Comparison of ENCODE assay signal across 8 cellular contexts in the genomic region with DNA sequence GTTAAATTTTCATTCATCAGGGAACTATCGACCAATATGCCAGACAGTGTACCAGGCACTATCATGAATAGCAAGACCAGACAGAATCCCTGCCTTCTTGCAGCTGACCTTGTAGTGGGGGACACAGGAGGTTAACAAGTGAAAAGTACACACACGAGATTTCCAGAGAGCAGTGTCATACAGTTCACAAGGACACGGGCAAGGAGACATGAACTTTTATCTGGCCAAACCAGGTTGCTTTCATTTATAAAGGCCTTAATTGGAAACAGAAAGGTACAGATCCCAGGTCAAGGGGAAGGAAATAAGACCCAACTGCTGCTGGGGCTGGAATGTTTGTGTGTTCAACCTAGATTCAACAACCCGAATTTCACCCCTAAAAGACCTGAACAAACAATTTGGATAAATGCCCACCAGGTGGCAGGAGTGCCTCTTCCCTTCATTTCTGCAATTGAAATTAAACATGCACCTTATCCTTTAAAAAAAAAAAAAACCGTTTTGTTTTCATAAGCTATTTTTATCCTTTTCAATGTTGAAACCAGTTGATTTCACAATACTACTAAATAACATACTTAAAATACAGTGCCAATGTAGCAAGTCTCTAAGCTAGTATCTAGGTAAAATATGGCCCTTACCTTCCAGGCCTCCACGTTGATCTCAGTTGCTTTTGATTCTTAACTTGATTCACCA.
DNase-seq lines count a peak whose midpoint lies in the region; ATAC-seq and TF ChIP-seq lines count a peak whose summit lies in the region.

No MANE protein-coding gene starts in this region.

- TF ChIP-seq CTCF in GM12864 (IDR thresholded peaks at IDR 0.05; ENCODE audit: low read depth, low read length, missing control alignments) = peak; percentile 54
- peak; percentile 51 for TF ChIP-seq CTCF in activated B cell treated with CpG ODN at 0.5 μM for 24 hours (IDR thresholded peaks at IDR 0.05)
- TF ChIP-seq CTCF in endodermal cell (conservative IDR thresholded peaks at IDR 0.05) = peak; percentile 87
- peak; percentile 60 to 76 for TF ChIP-seq CTCF in tibial artery (IDR thresholded peaks at IDR 0.05)

- H3K27me3 ChIP-seq in endodermal cell (ENCODE audit: control insufficient read depth, insufficient read depth, low read length, poor library complexity, severe bottlenecking) (no peaks in the 10 kb centered on the region), tibial artery (no peaks in the 10 kb centered on the region)

- H3K9me3 Mint-ChIP-seq in activated B cell treated with CpG ODN at 0.5 μM for 24 hours (no peaks in the 10 kb centered on the region), endodermal cell (peaks cover 22% of the 10 kb centered on the region)

- H3K36me3 Mint-ChIP-seq in activated B cell treated with CpG ODN at 0.5 μM for 24 hours (ENCODE audit: low read depth) (no peaks in the 10 kb centered on the region), endodermal cell (ENCODE audit: low read depth) (no peaks in the 10 kb centered on the region)

- no peak overlapping the region for H3K9ac ChIP-seq in endodermal cell (ENCODE audit: extremely low read depth, low read length, poor library complexity, severe bottlenecking)

- H3K36me3 ChIP-seq in endodermal cell (ENCODE audit: control insufficient read depth, insufficient read depth, low read length) (no peaks in the 10 kb centered on the region), tibial artery (peaks cover 0 to 6% (median 0%) of the 10 kb centered on the region in 3 donors)

- ATAC-seq in activated B cell treated with CpG ODN at 0.5 μM for 24 hours (ENCODE audit: low read depth) (peak; percentile 47), GM19328 (IDR thresholded peaks at IDR 0.05; ENCODE audit: unreplicated experiment) (no peak)

- H3K4me1 ChIP-seq in endodermal cell (ENCODE audit: control insufficient read depth, insufficient read depth, low read length) (peaks cover 13% of the 10 kb centered on the region), tibial artery (peaks cover 0 to 18% (median 14%) of the 10 kb centered on the region in 4 donors)

- CTCF ChIA-PET in activated B cell treated with CpG ODN at 0.5 μM for 24 hours (lab: Charles Lee) = interaction anchor here (0.6 to 7.8 kb wide), 34 partner anchors 9 to 1413 kb away, joined by 3 to 137 read pairs (median 5); a partner anchor contains a TSS

- no peak overlapping the region for H3K27ac ChIP-seq in endodermal cell (ENCODE audit: low read depth, low read length)
- H3K27ac ChIP-seq in tibial artery = peak overlapping the region; percentile 57 to 66

- 56 to 70% methylated on average over 5 to 6 of the region's 6 CpGs for WGBS in endodermal cell (ENCODE audit: insufficient coverage in 1 of 2, insufficient read length in 1 of 2), 2 experiments

- H3K9me3 ChIP-seq in endodermal cell (ENCODE audit: control insufficient read depth, low read length) = peaks cover 7% of the 10 kb centered on the region
- H3K9me3 ChIP-seq in tibial artery = no peaks in the 10 kb centered on the region

- H3K4me3 ChIP-seq in GM12864 (ENCODE audit: low read depth, low read length) (no peak overlapping the region), endodermal cell (ENCODE audit: low read length) (no peak overlapping the region), tibial artery (no peak overlapping the region)

- H3K27me3 Mint-ChIP-seq in activated B cell treated with CpG ODN at 0.5 μM for 24 hours (no peaks in the 10 kb centered on the region), endodermal cell (ENCODE audit: insufficient read depth) (peaks cover 30% of the 10 kb centered on the region)

- H3K27ac Mint-ChIP-seq in activated B cell treated with CpG ODN at 0.5 μM for 24 hours (no peak overlapping the region), endodermal cell (no peak overlapping the region)

- POLR2A ChIA-PET in activated B cell treated with CpG ODN at 0.5 μM for 24 hours (lab: Charles Lee) = interaction anchor here (0.6 to 1.7 kb wide), 6 partner anchors 155 to 451 kb away, joined by 3 to 31 read pairs (median 4); no protein-coding TSS in a partner anchor

- H3K4me1 Mint-ChIP-seq in activated B cell treated with CpG ODN at 0.5 μM for 24 hours = peaks cover 21% of the 10 kb centered on the region
- H3K4me1 Mint-ChIP-seq in endodermal cell = peaks cover 13% of the 10 kb centered on the region

- peak; percentile 14 for DNase-seq in 8988T
- DNase-seq in GM12864 (ENCODE audit: low read depth) = no peak
- peak; percentile 49 for DNase-seq in NCI-H2029 treated with DMSO at 0.1 percent for 48 hours (lab: John Stamatoyannopoulos, UW)
- no peak for DNase-seq in activated B cell treated with CpG ODN at 0.5 μM for 24 hours
- peak; percentile 77 for DNase-seq in endodermal cell
- DNase-seq in midbrain (lab: John Stamatoyannopoulos, UW) = peak; percentile 30
- DNase-seq in tibial artery = peak in 1 of 2 donors; percentile 38

- H3K4me3 Mint-ChIP-seq in activated B cell treated with CpG ODN at 0.5 μM for 24 hours (no peak overlapping the region), endodermal cell (no peak overlapping the region)

- intact Hi-C loops in activated B cell treated with CpG ODN at 0.5 μM for 24 hours (cut with micrococcal nuclease) = loop anchor here (1.0 to 5.0 kb wide), 3 partner anchors 223 to 418 kb away; no protein-coding TSS in a partner anchor
- intact Hi-C loops in tibial artery (cut with DNase I; ENCODE audit: low total_unique reads) = loop anchor here (2.0 to 10.0 kb wide), 3 partner anchors 200 to 408 kb away; no protein-coding TSS in a partner anchor

Comparison
In these comparisons a context has a peak if more than half of its experiments do, and no peak if none do; other contexts are left out.
1. DNase-seq: peak in 8988T (single experiment), NCI-H2029 treated with DMSO at 0.1 percent for 48 hours (single experiment), endodermal cell (single experiment) and midbrain (single experiment); none in GM12864 (single experiment) and activated B cell treated with CpG ODN at 0.5 μM for 24 hours (single experiment).
2. Peak in every context shown above with its lines, with median percentiles within 50 percentile points of each other: CTCF ChIP-seq.